In genomic region chr3:73685061-73685460, GRCh38 we compare ENCODE assay signal across 14 cellular contexts.
DNase-seq lines count a peak whose midpoint lies in the region; TF ChIP-seq lines count a peak whose summit lies in the region.
"Had no signal": no experiment of that assay in that cellular context is flagged by ENCODE, and none has a peak within 500 bp of the region (broad histone marks: within the 10 kb centered on the region; RNA-seq: fewer than 3 reads in every experiment).

No MANE protein-coding gene starts in this region.

- TF ChIP-seq CTCF in colonic mucosa (IDR thresholded peaks at IDR 0.05), result no peak
- no peak for TF ChIP-seq CTCF in esophagus muscularis mucosa (IDR thresholded peaks at IDR 0.05)

- H3K36me3 ChIP-seq in colonic mucosa (no peaks in the 10 kb centered on the region), esophagus muscularis mucosa (no peaks in the 10 kb centered on the region)
- H3K36me3 ChIP-seq: prostate gland, suprapubic skin had no signal

- H3K27ac ChIP-seq in caudate nucleus (ENCODE audit: low read depth, low read length), result no peak overlapping the region
- H3K27ac ChIP-seq in colonic mucosa, result no peak overlapping the region
- H3K27ac ChIP-seq in esophagus muscularis mucosa (replicated peaks in 1 of 4), result no peak overlapping the region
- H3K27ac ChIP-seq: 22Rv1, prostate gland, suprapubic skin had no signal

- DNase-seq in NCI-H1417 (lab: John Stamatoyannopoulos, UW) (peak; percentile 14 to 81 (median 23)), NCI-H1417 treated with DMSO at 0.1 percent for 48 hours (lab: John Stamatoyannopoulos, UW) (no peak), NCI-H2107 treated with DMSO at 0.1 percent for 48 hours (lab: John Stamatoyannopoulos, UW; ENCODE audit: unreplicated experiment) (peak; percentile 82), SHP77 treated with DMSO at 0.1 percent for 48 hours (lab: John Stamatoyannopoulos, UW) (peak; percentile 73), caudate nucleus (lab: John Stamatoyannopoulos, UW) (no peak), colonic mucosa (no peak), esophagus muscularis mucosa (ENCODE audit: extremely low spot score) (no peak)
- DNase-seq in effector CD4-positive, alpha-beta T cell, result no peak
- DNase-seq: foreskin fibroblast, hypothalamus, nephron progenitor cell had no signal

- H3K27me3 ChIP-seq in colonic mucosa (no peaks in the 10 kb centered on the region), esophagus muscularis mucosa (no peaks in the 10 kb centered on the region)
- H3K27me3 ChIP-seq: suprapubic skin had no signal

- no peak overlapping the region for H3K4me3 ChIP-seq in colonic mucosa
- H3K4me3 ChIP-seq in esophagus muscularis mucosa, result no peak overlapping the region
- H3K4me3 ChIP-seq: prostate gland, suprapubic skin had no signal

- H3K9ac ChIP-seq in colonic mucosa (ENCODE audit: low read depth in 2 of 2, low read length in 2 of 2), result no peak overlapping the region

- no peaks in the 10 kb centered on the region for H3K4me1 ChIP-seq in colonic mucosa
- no peaks in the 10 kb centered on the region for H3K4me1 ChIP-seq in esophagus muscularis mucosa
- H3K4me1 ChIP-seq: prostate gland, suprapubic skin had no signal

- 79% methylated on average over 4 of the region's 4 CpGs for WGBS in esophagus muscularis mucosa

- H3K9me3 ChIP-seq in colonic mucosa, result no peaks in the 10 kb centered on the region
- no peaks in the 10 kb centered on the region for H3K9me3 ChIP-seq in esophagus muscularis mucosa
- H3K9me3 ChIP-seq: prostate gland, suprapubic skin had no signal

- no peak for TF ChIP-seq EP300 in esophagus muscularis mucosa (IDR thresholded peaks at IDR 0.05)

- intact Hi-C loops in colonic mucosa (cut with DNase I), result no loop called here
- intact Hi-C loops in esophagus muscularis mucosa (cut with DNase I), result no loop called here

- no peak for TF ChIP-seq POLR2A in esophagus muscularis mucosa (IDR thresholded peaks at IDR 0.05; ENCODE audit: low read depth)

Comparison
In these comparisons a context has a peak if more than half of its experiments do, and no peak if none do; other contexts are left out.
1. DNase-seq: peak in NCI-H1417 (3 of 3), NCI-H2107 treated with DMSO at 0.1 percent for 48 hours (single experiment) and SHP77 treated with DMSO at 0.1 percent for 48 hours (single experiment); none in NCI-H1417 treated with DMSO at 0.1 percent for 48 hours (single experiment), caudate nucleus (0 of 61), effector CD4-positive, alpha-beta T cell (single experiment), colonic mucosa (single experiment) and esophagus muscularis mucosa (single experiment).